ENCODE assay signal across 20 cellular contexts in genomic region chr13:67118277-67118676, GRCh38.
A peak's percentile ranks its signal among the peaks of the same experiment; 100 is the strongest.
DNase-seq lines count a peak whose midpoint lies in the region; ATAC-seq, FAIRE-seq and TF ChIP-seq lines count a peak whose summit lies in the region.
"Had no signal": no experiment of that assay in that cellular context is flagged by ENCODE, and none has a peak within 500 bp of the region (broad histone marks: within the 10 kb centered on the region; RNA-seq: fewer than 3 reads in every experiment).

No MANE protein-coding gene starts in this region.

- H3K9me3 Mint-ChIP-seq in nephron progenitor cell = no peaks in the 10 kb centered on the region
- H3K9me3 Mint-ChIP-seq: GM23338 had no signal

- H3K9ac ChIP-seq in OCI-LY1 (ENCODE audit: low read length) = no peak overlapping the region
- H3K9ac ChIP-seq: BLaER1 treated with 17β-estradiol and CSF1 and Interleukin-3, amounts not matched to agents 10 nM and 100 nM had no signal

- H2AFZ ChIP-seq in OCI-LY1 (ENCODE audit: low read length) = peak overlapping the region; percentile 54; the same call in 1 of the 2 replicates
- H2AFZ ChIP-seq: GM23338 had no signal

- H4K20me1 ChIP-seq in OCI-LY1 (ENCODE audit: insufficient read depth, low read length) = no peaks in the 10 kb centered on the region
- H4K20me1 ChIP-seq: BLaER1 treated with 17β-estradiol and CSF1 and Interleukin-3, amounts not matched to agents 10 nM and 100 nM had no signal

- no peak overlapping the region for H3K4me3 Mint-ChIP-seq in nephron progenitor cell
- H3K4me3 Mint-ChIP-seq: CD4-positive, CD25-positive, alpha-beta regulatory T cell; GM23338 had no signal

- no peak for ATAC-seq in pancreas
- ATAC-seq: GM12878, GM23338, HepG2 had no signal

- no peaks in the 10 kb centered on the region for H3K36me3 Mint-ChIP-seq in nephron progenitor cell (ENCODE audit: low read depth)
- H3K36me3 Mint-ChIP-seq: CD4-positive, CD25-positive, alpha-beta regulatory T cell had no signal

- H3K4me1 Mint-ChIP-seq in nephron progenitor cell = no peaks in the 10 kb centered on the region
- H3K4me1 Mint-ChIP-seq: CD4-positive, CD25-positive, alpha-beta regulatory T cell; GM23338 had no signal

- no peak overlapping the region for H3K4me2 ChIP-seq in OCI-LY1 (ENCODE audit: low read length)
- H3K4me2 ChIP-seq: BLaER1 treated with 17β-estradiol and CSF1 and Interleukin-3, amounts not matched to agents 10 nM and 100 nM; GM23338 had no signal

- H3K4me1 ChIP-seq in OCI-LY1 (ENCODE audit: insufficient read depth, low read length, severe bottlenecking) (peaks cover 33% of the 10 kb centered on the region), pancreas (no peaks in the 10 kb centered on the region)

- H3K4me3 ChIP-seq in OCI-LY1 (ENCODE audit: low read depth, low read length, poor library complexity, severe bottlenecking) (no peak overlapping the region), pancreas (no peak overlapping the region)
- H3K4me3 ChIP-seq: BLaER1 treated with 17β-estradiol and CSF1 and Interleukin-3, amounts not matched to agents 10 nM and 100 nM; GM12878; GM23338 had no signal

- H3K36me3 ChIP-seq in OCI-LY1 (ENCODE audit: insufficient read depth, low read length) = no peaks in the 10 kb centered on the region
- H3K36me3 ChIP-seq in pancreas = no peaks in the 10 kb centered on the region
- H3K36me3 ChIP-seq: BLaER1 treated with 17β-estradiol and CSF1 and Interleukin-3, amounts not matched to agents 10 nM and 100 nM had no signal

- FAIRE-seq in pancreas (lab: Jason Lieb, UNC) = no peak
- FAIRE-seq: GM12878, GM18507, HepG2, HTR-8/SVneo had no signal

- no peaks in the 10 kb centered on the region for H3K9me2 ChIP-seq in OCI-LY1 (ENCODE audit: low read depth, low read length)

- H3K27me3 ChIP-seq in OCI-LY1 (ENCODE audit: insufficient read depth, low read length) = no peaks in the 10 kb centered on the region
- no peaks in the 10 kb centered on the region for H3K27me3 ChIP-seq in layer of hippocampus (ENCODE audit: control insufficient read depth, insufficient read depth, low read length)
- H3K27me3 ChIP-seq in pancreas = no peaks in the 10 kb centered on the region
- H3K27me3 ChIP-seq: BLaER1 treated with 17β-estradiol and CSF1 and Interleukin-3, amounts not matched to agents 10 nM and 100 nM had no signal

- 0 out of 2 replicates have a peak, but pooled peaks cover under 1% of the 10 kb centered on the region for H3K9me3 ChIP-seq in OCI-LY1 (ENCODE audit: low read length)
- H3K9me3 ChIP-seq in pancreas = no peaks in the 10 kb centered on the region

- H3K79me2 ChIP-seq in OCI-LY1 (ENCODE audit: insufficient read depth, low read length) = no peaks in the 10 kb centered on the region

- H3F3A ChIP-seq in OCI-LY1 (ENCODE audit: insufficient read depth, low read length) = no peaks in the 10 kb centered on the region

- intact Hi-C loops in pancreas (cut with DNase I) = no loop called here

- 77 to 79% methylated on average over 1 of the region's 1 CpG for WGBS in pancreas, 2 donors

- H3K27ac ChIP-seq in OCI-LY1 (ENCODE audit: low read depth, low read length, poor library complexity, severe bottlenecking) = no peak overlapping the region
- peak overlapping the region; percentile 47 for H3K27ac ChIP-seq in layer of hippocampus (ENCODE audit: low read depth, low read length)
- no peak overlapping the region for H3K27ac ChIP-seq in pancreas
- H3K27ac ChIP-seq: BLaER1 treated with 17β-estradiol and CSF1 and Interleukin-3, amounts not matched to agents 10 nM and 100 nM had no signal

- H3K27ac Mint-ChIP-seq in nephron progenitor cell = no peak overlapping the region
- H3K27ac Mint-ChIP-seq: CD4-positive, CD25-positive, alpha-beta regulatory T cell; GM23338 had no signal

- no peaks in the 10 kb centered on the region for H3K27me3 Mint-ChIP-seq in nephron progenitor cell (ENCODE audit: low read depth, poor library complexity)
- H3K27me3 Mint-ChIP-seq: CD4-positive, CD25-positive, alpha-beta regulatory T cell had no signal

- no peak for TF ChIP-seq CTCF in OCI-LY1 (IDR thresholded peaks at IDR 0.05; ENCODE audit: low read length)
- TF ChIP-seq CTCF in nephron progenitor cell (IDR thresholded peaks at IDR 0.05) = no peak
- no peak for TF ChIP-seq CTCF in pancreas (IDR thresholded peaks at IDR 0.05)

- DNase-seq in NCI-H2171 treated with DMSO at 0.1 percent for 48 hours (lab: John Stamatoyannopoulos, UW) = peak; percentile 42
- no peak for DNase-seq in NCI-H2171 (lab: John Stamatoyannopoulos, UW)
- no peak for DNase-seq in nephron progenitor cell
- DNase-seq in pancreas = no peak
- no peak for DNase-seq in DMS114 treated with DMSO at 0.1 percent for 48 hours (lab: John Stamatoyannopoulos, UW; ENCODE audit: unreplicated experiment)
- DNase-seq: 8988T; ACHN; Calu3; CD4-positive, CD25-positive, alpha-beta regulatory T cell; DMS 273 treated with DMSO at 0.1 percent for 48 hours; DMS79; H7 had no signal
